Comparison of ENCODE assay signal across 1 cellular context in the genomic region with DNA sequence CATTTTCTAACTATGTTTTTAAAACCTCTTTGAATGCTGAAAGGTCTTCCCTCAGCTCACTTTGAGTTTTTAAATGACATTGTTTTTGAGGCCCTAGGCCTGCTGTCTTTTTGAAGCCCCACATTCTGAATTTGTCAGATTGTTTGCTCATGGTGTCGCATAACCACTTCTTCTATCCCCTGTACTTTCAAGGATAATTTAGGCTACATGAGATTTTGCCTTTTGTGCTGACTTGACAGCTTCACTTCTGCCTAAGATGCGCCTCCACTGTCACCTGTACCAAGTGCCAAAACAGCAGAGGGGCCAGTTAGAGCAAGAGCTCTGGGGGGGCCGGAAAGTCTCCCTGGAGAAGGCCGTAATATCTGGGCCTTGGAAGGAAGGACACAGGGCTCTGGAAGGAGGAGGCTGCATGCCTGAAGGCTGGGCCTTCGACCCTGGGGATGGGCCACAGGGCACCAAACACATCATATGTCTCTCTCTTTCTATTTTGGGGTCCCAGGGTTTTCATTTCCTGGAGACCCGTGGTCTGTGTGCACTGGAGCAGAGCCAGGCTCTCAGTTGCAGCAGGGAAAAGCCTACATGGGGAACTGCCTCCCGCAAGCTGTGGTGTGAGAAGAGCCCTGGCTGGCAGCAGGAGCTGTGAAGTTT.
TF ChIP-seq lines count a peak whose summit lies in the region.

No MANE protein-coding gene starts in this region.

TF ChIP-seq in GM12878, 131 proteins besides CTCF, POLR2A, EP300 and RAD21 (continued from another document):
- TF ChIP-seq EED (IDR thresholded peaks at IDR 0.05; ENCODE audit: low read depth) = peak; percentile 66
TF ChIP-seq in GM12878: peak in this region for 6.
